In the genomic region with DNA sequence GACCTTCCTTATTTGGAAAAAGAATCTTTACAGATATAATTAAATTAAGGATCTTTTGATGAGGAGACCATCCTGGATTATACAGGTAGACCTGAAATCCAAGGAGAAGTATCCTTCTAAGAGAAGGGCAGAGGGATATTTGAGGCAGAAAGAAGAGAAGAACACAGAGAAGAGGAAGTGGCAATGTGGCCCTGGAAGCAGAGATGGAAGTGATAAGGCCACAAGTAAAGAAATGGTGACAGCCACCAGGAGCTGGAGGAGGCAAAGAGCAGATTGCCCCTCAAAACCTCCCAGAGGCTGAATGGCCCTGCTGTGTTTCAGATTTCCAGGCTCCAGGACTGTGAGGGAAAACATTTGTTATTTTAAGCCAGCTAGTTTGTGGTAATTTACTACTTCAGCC, we compare ENCODE assay signal across 1 cellular context.
TF ChIP-seq lines count a peak whose summit lies in the region.

No MANE protein-coding gene starts in this region.

TF ChIP-seq in K562, 482 proteins besides CTCF, POLR2A, EP300 and RAD21 (continued from another document):
- TF ChIP-seq, protein P1, sequence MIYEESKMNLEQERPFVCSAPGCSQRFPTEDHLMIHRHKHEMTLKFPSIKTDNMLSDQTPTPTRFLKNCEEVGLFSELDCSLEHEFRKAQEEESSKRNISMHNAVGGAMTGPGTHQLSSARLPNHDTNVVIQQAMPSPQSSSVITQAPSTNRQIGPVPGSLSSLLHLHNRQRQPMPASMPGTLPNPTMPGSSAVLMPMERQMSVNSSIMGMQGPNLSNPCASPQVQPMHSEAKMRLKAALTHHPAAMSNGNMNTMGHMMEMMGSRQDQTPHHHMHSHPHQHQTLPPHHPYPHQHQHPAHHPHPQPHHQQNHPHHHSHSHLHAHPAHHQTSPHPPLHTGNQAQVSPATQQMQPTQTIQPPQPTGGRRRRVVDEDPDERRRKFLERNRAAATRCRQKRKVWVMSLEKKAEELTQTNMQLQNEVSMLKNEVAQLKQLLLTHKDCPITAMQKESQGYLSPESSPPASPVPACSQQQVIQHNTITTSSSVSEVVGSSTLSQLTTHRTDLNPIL (CRISPR knock-in tag; IDR thresholded peaks at IDR 0.05): no peak
- TF ChIP-seq, protein P2, sequence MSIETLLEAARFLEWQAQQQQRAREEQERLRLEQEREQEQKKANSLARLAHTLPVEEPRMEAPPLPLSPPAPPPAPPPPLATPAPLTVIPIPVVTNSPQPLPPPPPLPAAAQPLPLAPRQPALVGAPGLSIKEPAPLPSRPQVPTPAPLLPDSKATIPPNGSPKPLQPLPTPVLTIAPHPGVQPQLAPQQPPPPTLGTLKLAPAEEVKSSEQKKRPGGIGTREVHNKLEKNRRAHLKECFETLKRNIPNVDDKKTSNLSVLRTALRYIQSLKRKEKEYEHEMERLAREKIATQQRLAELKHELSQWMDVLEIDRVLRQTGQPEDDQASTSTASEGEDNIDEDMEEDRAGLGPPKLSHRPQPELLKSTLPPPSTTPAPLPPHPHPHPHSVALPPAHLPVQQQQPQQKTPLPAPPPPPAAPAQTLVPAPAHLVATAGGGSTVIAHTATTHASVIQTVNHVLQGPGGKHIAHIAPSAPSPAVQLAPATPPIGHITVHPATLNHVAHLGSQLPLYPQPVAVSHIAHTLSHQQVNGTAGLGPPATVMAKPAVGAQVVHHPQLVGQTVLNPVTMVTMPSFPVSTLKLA (conservative IDR thresholded peaks at IDR 0.05): no peak
- TF ChIP-seq FOXK2 (conservative IDR thresholded peaks at IDR 0.05 in 1 of 2, IDR thresholded peaks at IDR 0.05 in 1 of 2; ENCODE audit: low read depth in 2 of 2) (no peak), GATA2 (CRISPR knock-in tag; IDR thresholded peaks at IDR 0.05) (peak; percentile 71), CBFA2T3 (IDR thresholded peaks at IDR 0.05) (no peak), GABPA (tag; conservative IDR thresholded peaks at IDR 0.05; ENCODE audit: low read depth) (no peak), SPI1 (IDR thresholded peaks at IDR 0.05; ENCODE audit: borderline replicate concordance, low read depth, low read length) (peak; percentile 96), FOXM1 (IDR thresholded peaks at IDR 0.05; ENCODE audit: low read depth) (no peak), FOXM1 (CRISPR knock-in tag; IDR thresholded peaks at IDR 0.05; ENCODE audit: low read depth) (no peak)
- TF ChIP-seq, protein P3, sequence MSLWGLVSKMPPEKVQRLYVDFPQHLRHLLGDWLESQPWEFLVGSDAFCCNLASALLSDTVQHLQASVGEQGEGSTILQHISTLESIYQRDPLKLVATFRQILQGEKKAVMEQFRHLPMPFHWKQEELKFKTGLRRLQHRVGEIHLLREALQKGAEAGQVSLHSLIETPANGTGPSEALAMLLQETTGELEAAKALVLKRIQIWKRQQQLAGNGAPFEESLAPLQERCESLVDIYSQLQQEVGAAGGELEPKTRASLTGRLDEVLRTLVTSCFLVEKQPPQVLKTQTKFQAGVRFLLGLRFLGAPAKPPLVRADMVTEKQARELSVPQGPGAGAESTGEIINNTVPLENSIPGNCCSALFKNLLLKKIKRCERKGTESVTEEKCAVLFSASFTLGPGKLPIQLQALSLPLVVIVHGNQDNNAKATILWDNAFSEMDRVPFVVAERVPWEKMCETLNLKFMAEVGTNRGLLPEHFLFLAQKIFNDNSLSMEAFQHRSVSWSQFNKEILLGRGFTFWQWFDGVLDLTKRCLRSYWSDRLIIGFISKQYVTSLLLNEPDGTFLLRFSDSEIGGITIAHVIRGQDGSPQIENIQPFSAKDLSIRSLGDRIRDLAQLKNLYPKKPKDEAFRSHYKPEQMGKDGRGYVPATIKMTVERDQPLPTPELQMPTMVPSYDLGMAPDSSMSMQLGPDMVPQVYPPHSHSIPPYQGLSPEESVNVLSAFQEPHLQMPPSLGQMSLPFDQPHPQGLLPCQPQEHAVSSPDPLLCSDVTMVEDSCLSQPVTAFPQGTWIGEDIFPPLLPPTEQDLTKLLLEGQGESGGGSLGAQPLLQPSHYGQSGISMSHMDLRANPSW (CRISPR knock-in tag; IDR thresholded peaks at IDR 0.05): no peak
- TF ChIP-seq, protein P4, sequence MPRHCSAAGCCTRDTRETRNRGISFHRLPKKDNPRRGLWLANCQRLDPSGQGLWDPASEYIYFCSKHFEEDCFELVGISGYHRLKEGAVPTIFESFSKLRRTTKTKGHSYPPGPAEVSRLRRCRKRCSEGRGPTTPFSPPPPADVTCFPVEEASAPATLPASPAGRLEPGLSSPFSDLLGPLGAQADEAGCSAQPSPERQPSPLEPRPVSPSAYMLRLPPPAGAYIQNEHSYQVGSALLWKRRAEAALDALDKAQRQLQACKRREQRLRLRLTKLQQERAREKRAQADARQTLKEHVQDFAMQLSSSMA (CRISPR knock-in tag; IDR thresholded peaks at IDR 0.05): no peak
- TF ChIP-seq, protein P5, sequence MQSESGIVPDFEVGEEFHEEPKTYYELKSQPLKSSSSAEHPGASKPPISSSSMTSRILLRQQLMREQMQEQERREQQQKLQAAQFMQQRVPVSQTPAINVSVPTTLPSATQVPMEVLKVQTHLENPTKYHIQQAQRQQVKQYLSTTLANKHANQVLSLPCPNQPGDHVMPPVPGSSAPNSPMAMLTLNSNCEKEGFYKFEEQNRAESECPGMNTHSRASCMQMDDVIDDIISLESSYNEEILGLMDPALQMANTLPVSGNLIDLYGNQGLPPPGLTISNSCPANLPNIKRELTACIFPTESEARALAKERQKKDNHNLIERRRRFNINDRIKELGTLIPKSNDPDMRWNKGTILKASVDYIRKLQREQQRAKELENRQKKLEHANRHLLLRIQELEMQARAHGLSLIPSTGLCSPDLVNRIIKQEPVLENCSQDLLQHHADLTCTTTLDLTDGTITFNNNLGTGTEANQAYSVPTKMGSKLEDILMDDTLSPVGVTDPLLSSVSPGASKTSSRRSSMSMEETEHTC (IDR thresholded peaks at IDR 0.05): no peak
